Comparison of ENCODE assay signal across 8 cellular contexts in genomic region chr9:33445941-33446506, GRCh38. TPM values are rescaled to one million over a fixed set of nuclear protein-coding genes. Genes with fewer than 3 reads are reported as not detected.
DNase-seq lines count a peak whose midpoint lies in the region; ATAC-seq and TF ChIP-seq lines count a peak whose summit lies in the region.

No MANE protein-coding gene starts in this region.

- H3K9me2 ChIP-seq in PC-3 (replicated peaks; ENCODE audit: low read length) = no peaks in the 10 kb centered on the region

- no peak for TF ChIP-seq CTCF in PC-3 (conservative IDR thresholded peaks at IDR 0.05; ENCODE audit: low read depth, low read length)
- TF ChIP-seq CTCF in progenitor cell of endocrine pancreas (IDR thresholded peaks at IDR 0.05; ENCODE audit: unreplicated experiment) = no peak
- no peak for TF ChIP-seq CTCF in HFFc6 (IDR thresholded peaks at IDR 0.05)

- CTCF ChIA-PET in PC-3 (lab: Charles Lee) = no interaction called here

- peak; percentile 1 for ATAC-seq in GM18502 (IDR thresholded peaks at IDR 0.05; ENCODE audit: poor library complexity, unreplicated experiment)
- ATAC-seq in PC-3 = no peak

- H3K4me1 Mint-ChIP-seq in dendritic cell treated with granulocyte-macrophage colony-stimulating factor and Interleukin-4, amounts not matched to agents 40 ng/mL and 50 ng/mL, for 4 days (ENCODE audit: low read depth) = peaks cover 76% of the 10 kb centered on the region
- H3K4me1 Mint-ChIP-seq in progenitor cell of endocrine pancreas (ENCODE audit: low read depth) (peaks cover 28% of the 10 kb centered on the region), HFFc6 (ENCODE audit: low read depth) (peaks cover 18% of the 10 kb centered on the region)

- intact Hi-C loops in PC-3 (cut with micrococcal nuclease) = loop anchor here (5.0 kb wide), 1 partner anchor 39 kb away; no protein-coding TSS in a partner anchor
- intact Hi-C loops in dendritic cell treated with granulocyte-macrophage colony-stimulating factor and Interleukin-4, amounts not matched to agents 40 ng/mL and 50 ng/mL, for 4 days (cut with micrococcal nuclease) = no loop called here

- H2AFZ ChIP-seq in PC-3 (ENCODE audit: low read length) = no peak overlapping the region

- peak overlapping the region; percentile 97 for H3K4me2 ChIP-seq in PC-3 (ENCODE audit: low read length)

- no peaks in the 10 kb centered on the region for H3K27me3 ChIP-seq in PC-3 (ENCODE audit: low read length)

- H3K9ac ChIP-seq in PC-3 (ENCODE audit: low read length) = peak overlapping the region; percentile 40; the same call in 1 of the 2 replicates

- BruUV-seq in PC-3 (replicated peaks; lab: Mats Ljungman, UMichigan) = no TSS peak

- H3K4me1 ChIP-seq in PC-3 (ENCODE audit: insufficient read depth, low read length) = peaks cover 38% of the 10 kb centered on the region

- H4K20me1 ChIP-seq in PC-3 (ENCODE audit: low read length) = no peaks in the 10 kb centered on the region

- peaks cover 62% of the 10 kb centered on the region for H3K36me3 Mint-ChIP-seq in dendritic cell treated with granulocyte-macrophage colony-stimulating factor and Interleukin-4, amounts not matched to agents 40 ng/mL and 50 ng/mL, for 4 days (ENCODE audit: low read depth)
- H3K36me3 Mint-ChIP-seq in progenitor cell of endocrine pancreas (ENCODE audit: insufficient read depth) = no peaks in the 10 kb centered on the region
- H3K36me3 Mint-ChIP-seq in HFFc6 (ENCODE audit: low read depth) = no peaks in the 10 kb centered on the region

- H3K4me3 Mint-ChIP-seq in dendritic cell treated with granulocyte-macrophage colony-stimulating factor and Interleukin-4, amounts not matched to agents 40 ng/mL and 50 ng/mL, for 4 days = peak overlapping the region; percentile 99
- H3K4me3 Mint-ChIP-seq in progenitor cell of endocrine pancreas (ENCODE audit: low read depth) (peak overlapping the region; percentile 50), HFFc6 (no peak overlapping the region)

- POLR2A ChIA-PET in PC-3 (lab: Charles Lee; ENCODE audit: unreplicated experiment) = no interaction called here

- no peaks in the 10 kb centered on the region for H3K9me3 ChIP-seq in PC-3 (ENCODE audit: low read length)

- H3K36me3 ChIP-seq in PC-3 (ENCODE audit: low read depth, low read length) = no peaks in the 10 kb centered on the region

- DNase-seq in PC-3 = no peak
- no peak for DNase-seq in progenitor cell of endocrine pancreas (ENCODE audit: low spot score, unreplicated experiment)
- DNase-seq in HFFc6 = no peak
- DNase-seq in DMS114 treated with DMSO at 0.1 percent for 48 hours (lab: John Stamatoyannopoulos, UW; ENCODE audit: unreplicated experiment) = no peak
- no peak for DNase-seq in GF-D8 (lab: John Stamatoyannopoulos, UW)
- no peak for DNase-seq in NCI-H510A treated with DMSO at 0.1 percent for 48 hours (lab: John Stamatoyannopoulos, UW)

- H3F3A ChIP-seq in PC-3 (ENCODE audit: low read length, unreplicated experiment) = no peaks in the 10 kb centered on the region

- H3K4me3 ChIP-seq in PC-3 (ENCODE audit: low read length) = no peak overlapping the region

- H3K27ac Mint-ChIP-seq in dendritic cell treated with granulocyte-macrophage colony-stimulating factor and Interleukin-4, amounts not matched to agents 40 ng/mL and 50 ng/mL, for 4 days = peak overlapping the region; percentile 92
- H3K27ac Mint-ChIP-seq in progenitor cell of endocrine pancreas = peak overlapping the region; percentile 89
- H3K27ac Mint-ChIP-seq in HFFc6 = no peak overlapping the region; the same call in 1 of the 2 replicates

- H3K27ac ChIP-seq in PC-3 (ENCODE audit: low read length) = peak overlapping the region; percentile 75

- H3K9me3 Mint-ChIP-seq in dendritic cell treated with granulocyte-macrophage colony-stimulating factor and Interleukin-4, amounts not matched to agents 40 ng/mL and 50 ng/mL, for 4 days = no peaks in the 10 kb centered on the region
- H3K9me3 Mint-ChIP-seq in progenitor cell of endocrine pancreas (ENCODE audit: low read depth) (no peaks in the 10 kb centered on the region), HFFc6 (no peaks in the 10 kb centered on the region)

- no peaks in the 10 kb centered on the region for H3K79me2 ChIP-seq in PC-3 (ENCODE audit: low read length)

- H3K27me3 Mint-ChIP-seq in dendritic cell treated with granulocyte-macrophage colony-stimulating factor and Interleukin-4, amounts not matched to agents 40 ng/mL and 50 ng/mL, for 4 days = peaks cover 6% of the 10 kb centered on the region
- H3K27me3 Mint-ChIP-seq in progenitor cell of endocrine pancreas = peaks cover 25% of the 10 kb centered on the region
- H3K27me3 Mint-ChIP-seq in HFFc6 (ENCODE audit: insufficient read depth) = peaks cover 16% of the 10 kb centered on the region

RNA-seq across cellular contexts. Expression of gene AQP3, which starts 1.4 kb away (rescaled TPM):
- total RNA-seq in PC-3 (2014; rRNA removed) = 5.1 and 9.6 TPM in 2 replicates
- total RNA-seq in progenitor cell of endocrine pancreas = 6.3 and 6.9 TPM in 2 replicates
- under 1 TPM; 0.28 to 0.81 (median 0.53) TPM for total RNA-seq in HFFc6 (2021; fragmentation: NEBNext Ultra II Directional; extraction: Animal tissue kit (Norgen Biotek cat#: 25700))

RNA-seq across cellular contexts. Expression of gene NOL6, which starts 27.7 kb away (rescaled TPM):
- 35.9 and 55.2 TPM in 2 replicates for total RNA-seq in PC-3 (2014; rRNA removed)
- total RNA-seq in progenitor cell of endocrine pancreas = 29.6 and 32.7 TPM in 2 replicates
- total RNA-seq in HFFc6 (2021; fragmentation: NEBNext Ultra II Directional; extraction: Animal tissue kit (Norgen Biotek cat#: 25700)) = 10 to 100 TPM; 57.9 to 69.2 (median 62.2) TPM

RNA-seq across cellular contexts. Expression of gene AQP7, which starts 43.7 kb away (rescaled TPM):
- total RNA-seq in PC-3 (2014; rRNA removed) (not detected in 2 replicates), progenitor cell of endocrine pancreas (3.3 and 4.4 TPM in 2 replicates)
- total RNA-seq in HFFc6 (2021; fragmentation: NEBNext Ultra II Directional; extraction: Animal tissue kit (Norgen Biotek cat#: 25700)) = not detected
